ENCODE assay signal across 25 cellular contexts in the genomic region with DNA sequence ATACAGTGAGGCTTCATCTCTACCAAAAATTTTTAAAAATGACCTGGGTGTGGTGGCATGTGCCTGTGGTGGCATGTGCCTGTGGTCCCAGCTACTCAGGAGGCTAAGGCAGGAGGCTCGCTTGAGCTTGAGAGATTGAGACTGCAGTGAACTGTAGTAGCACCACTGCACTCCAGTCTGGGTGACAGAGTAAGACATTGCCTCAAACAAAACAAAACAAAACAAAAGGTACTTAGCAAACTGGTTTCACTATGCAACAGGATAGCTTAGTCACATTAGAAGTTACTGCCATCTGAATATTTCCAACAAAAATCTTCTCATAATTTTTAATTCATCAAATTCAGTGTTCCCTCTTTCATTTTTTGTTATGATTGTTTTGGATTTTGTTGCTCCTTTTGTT.
"Had no signal": no experiment of that assay in that cellular context is flagged by ENCODE, and none has a peak within 500 bp of the region (broad histone marks: within the 10 kb centered on the region; RNA-seq: fewer than 3 reads in every experiment).

No MANE protein-coding gene starts in this region.

- H3K27me3 ChIP-seq: gastrocnemius medialis, neutrophil, testis, tibial artery had no signal

- H3K9me3 ChIP-seq: gastrocnemius medialis, testis had no signal

- ATAC-seq: gastrocnemius medialis; left lobe of liver; mucosa of descending colon; natural killer cell treated with Interleukin-12 subunit alpha and Interleukin-12 subunit beta and Interleukin-15 and Interleukin-18, amount 100 ng/mL, for 72 hours; sciatic nerve had no signal

- H3K4me3 ChIP-seq: coronary artery, gastrocnemius medialis, mucosa of descending colon, smooth muscle cell, testis, tibial artery had no signal

- H3K36me3 ChIP-seq: gastrocnemius medialis, neutrophil, tibial artery had no signal

- DNase-seq: dermis blood vessel endothelial cell; effector memory CD4-positive, alpha-beta T cell; foreskin fibroblast; gastrocnemius medialis; head of caudate nucleus; kidney; mesenchymal stem cell; mucosa of descending colon; naive B cell; stimulated activated CD4-positive, alpha-beta T cell treated with anti-CD3 and anti-CD28 coated beads, Interleukin-12 subunit alpha, Interleukin-12 subunit beta, amount 100 ng/mL, for 4 hours; stimulated activated CD4-positive, alpha-beta T cell treated with anti-CD3 and anti-CD28 coated beads, Interleukin-1b, Interleukin-23, amount 100 ng/mL, for 48 hours; stimulated activated CD4-positive, alpha-beta T cell treated with anti-CD3 and anti-CD28 coated beads, Interleukin-4, amount 100 ng/mL, for 1 hour; stimulated activated CD8-positive, alpha-beta memory T cell treated with anti-CD3 and anti-CD28 coated beads, Interleukin-4, amount 100 ng/mL, for 48 hours; stimulated activated naive CD4-positive, alpha-beta T cell treated with Interleukin-2 at 50 U/mL for 16 hours; substantia nigra; testis; tibial artery had no signal

- H3K4me1 ChIP-seq: gastrocnemius medialis, parathyroid adenoma, testis had no signal

- H3K27ac ChIP-seq: coronary artery, gastrocnemius medialis, neutrophil, parathyroid adenoma, testis, tibial artery had no signal

- FAIRE-seq: endothelial cell of umbilical vein, kidney had no signal
